In genomic region chr16:51184702-51185433, GRCh38 we compare ENCODE assay signal across 20 cellular contexts. TPM values are rescaled to one million over a fixed set of nuclear protein-coding genes. Genes with fewer than 3 reads are reported as not detected.
A peak's percentile ranks its signal among the peaks of the same experiment; 100 is the strongest.
DNase-seq lines count a peak whose midpoint lies in the region; ATAC-seq and TF ChIP-seq lines count a peak whose summit lies in the region.
"Had no signal": no experiment of that assay in that cellular context is flagged by ENCODE, and none has a peak within 500 bp of the region (broad histone marks: within the 10 kb centered on the region; RNA-seq: fewer than 3 reads in every experiment).

No MANE protein-coding gene starts in this region.

- H3K4me3 ChIP-seq in NB4 (ENCODE audit: low read depth, low read length), result peak overlapping the region; percentile 3
- H3K4me3 ChIP-seq: gastroesophageal sphincter, HAP-1, mucosa of descending colon had no signal

- no peaks in the 10 kb centered on the region for H3K27me3 Mint-ChIP-seq in neural crest cell (ENCODE audit: low read depth)
- H3K27me3 Mint-ChIP-seq in mesothelial cell of epicardium (ENCODE audit: low read depth), result peaks cover 12% of the 10 kb centered on the region
- H3K27me3 Mint-ChIP-seq: activated CD4-positive, alpha-beta T cell treated with anti-CD3 and anti-CD28 coated beads, Interleukin-2, amount 10 ng/mL, durations not matched to agents 24 days and 14 days had no signal

- H3K27ac Mint-ChIP-seq in neural crest cell (ENCODE audit: unreplicated experiment) (peak overlapping the region; percentile 91), mesothelial cell of epicardium (no peak overlapping the region)
- H3K27ac Mint-ChIP-seq: activated CD4-positive, alpha-beta T cell treated with anti-CD3 and anti-CD28 coated beads, Interleukin-2, amount 10 ng/mL, durations not matched to agents 24 days and 14 days; type B pancreatic cell had no signal

- H3K36me3 Mint-ChIP-seq in neural crest cell (ENCODE audit: low read depth), result no peaks in the 10 kb centered on the region
- no peaks in the 10 kb centered on the region for H3K36me3 Mint-ChIP-seq in mesothelial cell of epicardium
- H3K36me3 Mint-ChIP-seq: type B pancreatic cell had no signal

- peak; percentile 96 for DNase-seq in NB4 (ENCODE audit: low read depth)
- DNase-seq in neural crest cell (ENCODE audit: low read depth, low spot score), result no peak
- DNase-seq in stimulated activated CD4-positive, alpha-beta T cell treated with anti-CD3 and anti-CD28 coated beads, Interleukin-12 subunit alpha, Interleukin-12 subunit beta, amount 100 ng/mL, for 4 hours, result no peak
- DNase-seq in 8988T, result no peak
- no peak for DNase-seq in activated naive CD4-positive, alpha-beta T cell treated with anti-CD3 and anti-CD28 coated beads, Interleukin-2, amount 50 U/mL, for 16 hours
- DNase-seq in mesothelial cell of epicardium (ENCODE audit: low spot score in 2 of 2, unreplicated experiment in 2 of 2), result no peak
- DNase-seq: activated CD4-positive, alpha-beta T cell treated with anti-CD3 and anti-CD28 coated beads, Interleukin-2, amount 10 ng/mL, durations not matched to agents 24 days and 14 days; activated CD8-positive, alpha-beta memory T cell treated with anti-CD3 and anti-CD28 coated beads, Interleukin-2, amount 50 U/mL, for 48 hours; activated gamma-delta T cell; amniotic stem cell; caudate nucleus; erythroblast; mucosa of descending colon; NCI-H1417 treated with DMSO at 0.1 percent for 48 hours; stimulated activated naive CD4-positive, alpha-beta T cell treated with Interleukin-2 at 50 U/mL for 16 hours had no signal

- ATAC-seq in GM18511 (IDR thresholded peaks at IDR 0.05; ENCODE audit: unreplicated experiment), result peak; percentile 81
- ATAC-seq in GM19467 (IDR thresholded peaks at IDR 0.05; ENCODE audit: unreplicated experiment), result peak; percentile 86
- ATAC-seq: gastroesophageal sphincter, mucosa of descending colon had no signal

- H3K4me3 Mint-ChIP-seq in neural crest cell, result no peak overlapping the region
- no peak overlapping the region for H3K4me3 Mint-ChIP-seq in mesothelial cell of epicardium
- H3K4me3 Mint-ChIP-seq: activated CD4-positive, alpha-beta T cell treated with anti-CD3 and anti-CD28 coated beads, Interleukin-2, amount 10 ng/mL, durations not matched to agents 24 days and 14 days; type B pancreatic cell had no signal

- TF ChIP-seq POLR2A in NB4 (IDR thresholded peaks at IDR 0.05; ENCODE audit: extremely low read depth, insufficient read length), result no peak

- H3K9me3 Mint-ChIP-seq in neural crest cell (no peaks in the 10 kb centered on the region), mesothelial cell of epicardium (no peaks in the 10 kb centered on the region)
- H3K9me3 Mint-ChIP-seq: activated CD4-positive, alpha-beta T cell treated with anti-CD3 and anti-CD28 coated beads, Interleukin-2, amount 10 ng/mL, durations not matched to agents 24 days and 14 days; type B pancreatic cell had no signal

- TF ChIP-seq CTCF in NB4 (IDR thresholded peaks at IDR 0.05; ENCODE audit: low read depth, low read length) (no peak), neural crest cell (conservative IDR thresholded peaks at IDR 0.05) (no peak), mesothelial cell of epicardium (IDR thresholded peaks at IDR 0.05; ENCODE audit: unreplicated experiment) (no peak)

- H3K4me1 Mint-ChIP-seq in neural crest cell (peaks cover 70% of the 10 kb centered on the region), mesothelial cell of epicardium (peaks cover 10% of the 10 kb centered on the region)
- H3K4me1 Mint-ChIP-seq: activated CD4-positive, alpha-beta T cell treated with anti-CD3 and anti-CD28 coated beads, Interleukin-2, amount 10 ng/mL, durations not matched to agents 24 days and 14 days had no signal

RNA-seq across cellular contexts. Expression of gene SALL1, which starts 33.8 kb away (rescaled TPM):
- total RNA-seq in neural crest cell, result 79.4 and 85.7 TPM in 2 replicates
- 0.32 to 1.1 TPM (median 0.33 TPM) in 3 replicates for total RNA-seq in mesothelial cell of epicardium
- total RNA-seq: activated CD4-positive, alpha-beta T cell treated with anti-CD3 and anti-CD28 coated beads, Interleukin-2, amount 10 ng/mL, durations not matched to agents 24 days and 14 days; gastroesophageal sphincter had no signal

Comparison
In these comparisons a context has a peak if more than half of its experiments do, and no peak if none do; other contexts are left out.
1. RNA of gene SALL1, which starts 33.8 kb away (total RNA-seq): 79.4 to 85.7 TPM in neural crest cell; 0.32 to 1.1 TPM in mesothelial cell of epicardium; every median in the first group is over 10 times any median in the second.